ENCODE assay signal across 1 cellular context in genomic region chr11:70700453-70700852, GRCh38.
TF ChIP-seq lines count a peak whose summit lies in the region.

No MANE protein-coding gene starts in this region.

TF ChIP-seq in IMR-90, 13 proteins besides CTCF, POLR2A, EP300 and RAD21 (continued from another document):
- no peak for TF ChIP-seq ELK1 (IDR thresholded peaks at IDR 0.05; ENCODE audit: borderline replicate concordance, low read depth, low read length)
- no peak for TF ChIP-seq FOS (IDR thresholded peaks at IDR 0.05; ENCODE audit: low read depth, low read length)
- no peak for TF ChIP-seq BHLHE40 (IDR thresholded peaks at IDR 0.05; ENCODE audit: low read depth, low read length)
- TF ChIP-seq MAZ (IDR thresholded peaks at IDR 0.05; ENCODE audit: borderline replicate concordance, low read depth, low read length): no peak
- TF ChIP-seq MAFK (IDR thresholded peaks at IDR 0.05; ENCODE audit: low read depth, low read length): no peak
- no peak for TF ChIP-seq CHD1 (IDR thresholded peaks at IDR 0.05; ENCODE audit: low read depth, low read length)
